In the genomic region with DNA sequence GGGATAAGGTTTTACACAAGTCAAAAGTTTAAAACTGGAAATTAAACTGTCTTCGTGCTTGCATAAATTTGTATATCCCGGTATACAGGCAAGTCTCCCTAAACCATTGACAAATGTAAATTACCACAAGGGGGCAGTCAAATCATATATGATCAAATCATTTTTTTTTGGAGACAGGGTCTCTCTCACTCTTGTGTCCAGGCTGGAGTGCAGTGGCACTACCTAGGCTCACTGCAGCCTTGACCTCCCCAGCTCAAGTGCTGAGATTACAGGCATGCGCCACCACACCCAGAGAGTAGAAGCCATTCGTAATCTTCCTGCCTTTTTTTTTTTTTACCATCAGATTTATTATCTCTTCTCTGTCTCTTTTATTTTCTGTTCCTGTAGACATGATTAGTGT, we compare ENCODE assay signal across 9 cellular contexts. TPM values are rescaled to one million over a fixed set of nuclear protein-coding genes. Genes with fewer than 3 reads are reported as not detected.
DNase-seq lines count a peak whose midpoint lies in the region; ATAC-seq and TF ChIP-seq lines count a peak whose summit lies in the region.
"Had no signal": no experiment of that assay in that cellular context is flagged by ENCODE, and none has a peak within 500 bp of the region (broad histone marks: within the 10 kb centered on the region; RNA-seq: fewer than 3 reads in every experiment).

No MANE protein-coding gene starts in this region.

- no peak overlapping the region for H2BK15ac ChIP-seq in mesendoderm (replicated peaks; ENCODE audit: low read depth)

- no peaks in the 10 kb centered on the region for H4K20me1 ChIP-seq in GM23248 (ENCODE audit: insufficient read depth)
- no peaks in the 10 kb centered on the region; the same call in 1 of the 2 replicates for H4K20me1 ChIP-seq in OCI-LY7 (ENCODE audit: insufficient read depth, low read length)

- H4K8ac ChIP-seq in mesendoderm (ENCODE audit: low read depth, low read length): no peak overlapping the region

- intact Hi-C loops in CD14-positive monocyte (cut with micrococcal nuclease): no loop called here
- intact Hi-C loops in OCI-LY7 (cut with micrococcal nuclease; ENCODE audit: unreplicated experiment): loop anchor here (1.0 kb wide), 1 partner anchor 134 kb away; no protein-coding TSS in a partner anchor

- no peak overlapping the region for H3K4me3 Mint-ChIP-seq in CD14-positive monocyte
- H3K4me3 Mint-ChIP-seq: IgD-negative memory B cell had no signal

- CTCF ChIA-PET in OCI-LY7 (lab: Charles Lee; ENCODE audit: unreplicated experiment): interaction anchor here (0.6 to 1.0 kb wide), 2 partner anchors 19 to 104 kb away, joined by 3 read pairs; a partner anchor contains a TSS

- ATAC-seq in GM18498 (IDR thresholded peaks at IDR 0.05; ENCODE audit: unreplicated experiment) (no peak), HG03280 (IDR thresholded peaks at IDR 0.05; ENCODE audit: unreplicated experiment) (no peak)

- H3K4me1 Mint-ChIP-seq in CD14-positive monocyte: peaks cover 3% of the 10 kb centered on the region

- TF ChIP-seq CTCF in CD14-positive monocyte (IDR thresholded peaks at IDR 0.05) (peak; percentile 68), OCI-LY7 (conservative IDR thresholded peaks at IDR 0.05; ENCODE audit: low read length) (peak; percentile 90)

- H3K27ac ChIP-seq in GM23248 (no peak overlapping the region), OCI-LY7 (ENCODE audit: low read depth, low read length, poor library complexity, severe bottlenecking) (no peak overlapping the region), mesendoderm (ENCODE audit: low read depth, low read length) (no peak overlapping the region)

- H3K36me3 ChIP-seq in GM23248 (ENCODE audit: low read depth) (peaks cover 5% of the 10 kb centered on the region; the same call in 1 of the 2 replicates), OCI-LY7 (ENCODE audit: insufficient read depth, low read length) (peaks cover 100% of the 10 kb centered on the region), mesendoderm (ENCODE audit: control insufficient read depth, insufficient read depth, low read length) (peaks cover 9% of the 10 kb centered on the region)

- H2AFZ ChIP-seq in GM23248 (peak overlapping the region; percentile 46), OCI-LY7 (ENCODE audit: low read length) (no peak overlapping the region)

- in situ Hi-C loops in GM23248 (cut with MboI): no loop called here

- H3K27me3 ChIP-seq in GM23248 (replicated peaks; ENCODE audit: insufficient read depth) (no peaks in the 10 kb centered on the region), mesendoderm (ENCODE audit: insufficient read depth, low read length, poor library complexity) (no peaks in the 10 kb centered on the region)

- BruUV-seq in OCI-LY7 (replicated peaks; lab: Mats Ljungman, UMichigan): no TSS peak

- no peak overlapping the region for H3K18ac ChIP-seq in mesendoderm (ENCODE audit: low read length)

- H3K27me3 Mint-ChIP-seq in CD14-positive monocyte (ENCODE audit: low read depth in 3 of 3): no peaks in the 10 kb centered on the region
- H3K27me3 Mint-ChIP-seq: IgD-negative memory B cell had no signal

- H3K56ac ChIP-seq in mesendoderm (ENCODE audit: low read length): no peak overlapping the region

- no peaks in the 10 kb centered on the region for H3K9me2 ChIP-seq in GM23248 (ENCODE audit: insufficient read depth)
- no peaks in the 10 kb centered on the region for H3K9me2 ChIP-seq in OCI-LY7 (ENCODE audit: insufficient read depth, low read length)

- no peak overlapping the region for H2BK5ac ChIP-seq in mesendoderm (ENCODE audit: low read length)

- no peak overlapping the region for H4K5ac ChIP-seq in mesendoderm (ENCODE audit: low read length)

- H3K9me3 Mint-ChIP-seq in CD14-positive monocyte: no peaks in the 10 kb centered on the region
- H3K9me3 Mint-ChIP-seq: IgD-negative memory B cell had no signal

- H2BK120ac ChIP-seq in mesendoderm (ENCODE audit: low read depth, low read length): no peak overlapping the region

- 53 to 63% methylated on average over 4 of the region's 4 CpGs for WGBS in GM23248 (ENCODE audit: low coverage in 1 of 2, low lambda C conversion rate in 2 of 2, missing lambda C conversion rate in 2 of 2), 2 experiments
- no CpG with 5 or more reads among the region's 4 CpGs for WGBS in mesendoderm (ENCODE audit: extremely low coverage, insufficient coverage, low lambda C conversion rate)

- no peak overlapping the region for H3K23ac ChIP-seq in mesendoderm (ENCODE audit: low read length)

- POLR2A ChIA-PET in OCI-LY7 (lab: Charles Lee): no interaction called here

- H3K79me2 ChIP-seq in GM23248 (ENCODE audit: insufficient read depth): no peaks in the 10 kb centered on the region
- H3K79me2 ChIP-seq in OCI-LY7 (ENCODE audit: insufficient read depth, low read depth, low read length): no peaks in the 10 kb centered on the region
- H3K79me2 ChIP-seq in mesendoderm (ENCODE audit: control insufficient read depth, insufficient read depth, low read length): no peaks in the 10 kb centered on the region

- no peak overlapping the region for H3K4me3 ChIP-seq in GM23248
- H3K4me3 ChIP-seq in OCI-LY7 (ENCODE audit: low read depth, low read length, poor library complexity, severe bottlenecking): no peak overlapping the region
- H3K4me3 ChIP-seq in mesendoderm (ENCODE audit: low read length): no peak overlapping the region

- peak overlapping the region in 2 of 7 donors; percentile 36 to 50 for H3K27ac Mint-ChIP-seq in CD14-positive monocyte

- H3K9me3 ChIP-seq in GM23248 (ENCODE audit: low read depth): no peaks in the 10 kb centered on the region
- no peaks in the 10 kb centered on the region for H3K9me3 ChIP-seq in OCI-LY7 (ENCODE audit: low read length)

- H3F3A ChIP-seq in GM23248 (ENCODE audit: insufficient read depth): peaks cover 25% of the 10 kb centered on the region

- H3K36me3 Mint-ChIP-seq in CD14-positive monocyte: peaks cover 37 to 79% of the 10 kb centered on the region in 2 donors
- H3K36me3 Mint-ChIP-seq: IgD-negative memory B cell had no signal

- no peak for DNase-seq in CD14-positive monocyte (ENCODE audit: low spot score)
- peak; percentile 76 for DNase-seq in GM23248
- peak; percentile 66 for DNase-seq in OCI-LY7 (ENCODE audit: low spot score)
- DNase-seq in dermis blood vessel endothelial cell: peak; percentile 79
- peak; percentile 67 for DNase-seq in mesendoderm
- DNase-seq in 8988T: no peak

- peak overlapping the region; percentile 11; the same call in 1 of the 2 replicates for H3K9ac ChIP-seq in GM23248
- H3K9ac ChIP-seq in mesendoderm (ENCODE audit: low read length): no peak overlapping the region

- H2AK5ac ChIP-seq in mesendoderm (ENCODE audit: low read length): no peak overlapping the region

- H3K4me1 ChIP-seq in GM23248 (ENCODE audit: insufficient read depth): no peaks in the 10 kb centered on the region
- no peaks in the 10 kb centered on the region for H3K4me1 ChIP-seq in OCI-LY7 (ENCODE audit: insufficient read depth, low read length, poor library complexity, severe bottlenecking)
- H3K4me1 ChIP-seq in mesendoderm (ENCODE audit: control insufficient read depth, low read depth, low read length): no peaks in the 10 kb centered on the region

- H3K4me2 ChIP-seq in GM23248 (ENCODE audit: unreplicated experiment) (peak overlapping the region; percentile 2), OCI-LY7 (ENCODE audit: low read length) (no peak overlapping the region), mesendoderm (ENCODE audit: low read length) (no peak overlapping the region)

- H3K4ac ChIP-seq in mesendoderm (ENCODE audit: low read depth, low read length): no peak overlapping the region

- H3K79me1 ChIP-seq in mesendoderm (ENCODE audit: low read length): no peaks in the 10 kb centered on the region

RNA-seq across cellular contexts. Expression of a gene that starts 18.5 kb away (rescaled TPM):
- polyA plus RNA-seq in CD14-positive monocyte (under 1 TPM; 0.28 to 0.94 TPM), GM23248 (2016; fragmentation: Nextera tagmentation; extraction: Ambion mirVana) (39.6 and 47.0 TPM in 2 replicates)
- total RNA-seq in GM23248 (2014; rRNA removed; shearing (Covaris generic)): 71.4 and 75.8 TPM in 2 replicates
- total RNA-seq in OCI-LY7 (2014; rRNA removed; shearing (Covaris generic)): 293 and 303 TPM in 2 replicates
- total RNA-seq in OCI-LY7 (2022) (340 and 442 TPM in 2 replicates), dermis blood vessel endothelial cell (39.3 and 152 TPM in 2 replicates)
- 122 TPM for polyA plus RNA-seq in mesendoderm (2013, experiment 1 of 2)
- polyA plus RNA-seq in mesendoderm (2013, experiment 2 of 2): 126 TPM
- polyA plus RNA-seq: IgD-negative memory B cell had no signal

RNA-seq across cellular contexts. Expression of a gene that starts 34.6 kb away (rescaled TPM):
- polyA plus RNA-seq in CD14-positive monocyte: not detected
- 1.2 TPM in 1 of 2 replicates, not detected in the other for total RNA-seq in GM23248 (2014; rRNA removed; shearing (Covaris generic))
- 1.3 and 2.0 TPM in 2 replicates for polyA plus RNA-seq in GM23248 (2016; fragmentation: Nextera tagmentation; extraction: Ambion mirVana)
- total RNA-seq in OCI-LY7 (2014; rRNA removed; shearing (Covaris generic)): not detected in 2 replicates
- not detected in 2 replicates for total RNA-seq in OCI-LY7 (2022)
- total RNA-seq in dermis blood vessel endothelial cell: 3.7 and 4.3 TPM in 2 replicates
- polyA plus RNA-seq in mesendoderm (2013, experiment 1 of 2): not detected
- not detected for polyA plus RNA-seq in mesendoderm (2013, experiment 2 of 2)
- polyA plus RNA-seq: IgD-negative memory B cell had no signal

RNA-seq across cellular contexts. Expression of a gene that starts 44.1 kb away (rescaled TPM):
- polyA plus RNA-seq in CD14-positive monocyte (under 1 TPM in 1 of 2 donors, not detected in 1; 0.15 TPM), GM23248 (2016; fragmentation: Nextera tagmentation; extraction: Ambion mirVana) (1,209 and 1,277 TPM in 2 replicates)
- 361 and 408 TPM in 2 replicates for total RNA-seq in GM23248 (2014; rRNA removed; shearing (Covaris generic))
- not detected in 2 replicates for total RNA-seq in OCI-LY7 (2014; rRNA removed; shearing (Covaris generic))
- total RNA-seq in OCI-LY7 (2022) (not detected in 2 replicates), dermis blood vessel endothelial cell (375 and 706 TPM in 2 replicates)
- 39.6 TPM for polyA plus RNA-seq in mesendoderm (2013, experiment 1 of 2)
- 39.0 TPM for polyA plus RNA-seq in mesendoderm (2013, experiment 2 of 2)

Comparison
In these comparisons a context has a peak if more than half of its experiments do, and no peak if none do; other contexts are left out.
1. DNase-seq: peak in GM23248 (single experiment), OCI-LY7 (single experiment), dermis blood vessel endothelial cell (single experiment) and mesendoderm (single experiment); none in CD14-positive monocyte (single experiment) and 8988T (single experiment).
2. RNA of a gene that starts 44.1 kb away (total RNA-seq): 361 to 408 TPM in GM23248 and 375 to 706 TPM in dermis blood vessel endothelial cell; not detected in OCI-LY7; every median in the first group is over 100 times any median in the second.